In the genomic region with DNA sequence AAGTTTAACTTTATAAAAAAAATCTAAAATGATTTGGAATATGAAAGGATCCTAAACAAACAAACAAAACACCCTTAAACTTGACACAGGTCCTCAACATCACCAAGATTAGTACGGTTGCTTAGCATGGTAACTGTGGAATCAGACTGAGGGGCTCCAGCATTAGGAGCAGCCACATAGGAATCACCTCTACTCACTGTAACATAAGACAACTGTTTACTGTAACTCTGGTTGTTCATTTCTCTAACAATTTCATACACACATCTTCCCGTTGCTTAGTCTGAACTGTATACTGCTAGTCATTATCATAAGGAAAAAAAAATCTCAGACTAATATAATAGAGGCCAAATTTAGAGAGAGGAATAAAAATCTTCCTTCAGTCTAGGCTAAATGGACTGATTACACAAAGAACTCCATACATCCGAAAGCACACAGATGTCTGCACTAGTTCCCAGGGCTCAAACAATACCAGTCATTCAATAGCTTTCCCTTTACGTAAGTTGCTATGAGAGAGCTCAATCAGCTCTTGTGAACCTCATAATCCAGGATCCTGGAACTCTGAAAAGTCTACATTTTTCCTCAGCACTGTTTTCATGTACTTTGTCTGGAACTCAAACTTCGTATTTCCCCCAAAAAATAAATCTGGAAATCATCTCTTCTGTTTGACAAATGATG, we compare ENCODE assay signal across 1 cellular context.
TF ChIP-seq lines count a peak whose summit lies in the region.

No MANE protein-coding gene starts in this region.

TF ChIP-seq in HepG2, 621 proteins besides CTCF, POLR2A, EP300 and RAD21 (continued from another document and continues in another):
- no peak for TF ChIP-seq ZMYM3 (CRISPR knock-in tag; IDR thresholded peaks at IDR 0.05)
- TF ChIP-seq ZNF558 (CRISPR knock-in tag; IDR thresholded peaks at IDR 0.05; ENCODE audit: borderline replicate concordance), result no peak
- no peak for TF ChIP-seq ZNF629 (CRISPR knock-in tag; conservative IDR thresholded peaks at IDR 0.05)
- no peak for TF ChIP-seq HMGA1 (CRISPR knock-in tag; conservative IDR thresholded peaks at IDR 0.05)
- TF ChIP-seq, protein P1, sequence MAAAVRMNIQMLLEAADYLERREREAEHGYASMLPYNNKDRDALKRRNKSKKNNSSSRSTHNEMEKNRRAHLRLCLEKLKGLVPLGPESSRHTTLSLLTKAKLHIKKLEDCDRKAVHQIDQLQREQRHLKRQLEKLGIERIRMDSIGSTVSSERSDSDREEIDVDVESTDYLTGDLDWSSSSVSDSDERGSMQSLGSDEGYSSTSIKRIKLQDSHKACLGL (CRISPR knock-in tag; IDR thresholded peaks at IDR 0.05), result no peak
- TF ChIP-seq, protein P2, sequence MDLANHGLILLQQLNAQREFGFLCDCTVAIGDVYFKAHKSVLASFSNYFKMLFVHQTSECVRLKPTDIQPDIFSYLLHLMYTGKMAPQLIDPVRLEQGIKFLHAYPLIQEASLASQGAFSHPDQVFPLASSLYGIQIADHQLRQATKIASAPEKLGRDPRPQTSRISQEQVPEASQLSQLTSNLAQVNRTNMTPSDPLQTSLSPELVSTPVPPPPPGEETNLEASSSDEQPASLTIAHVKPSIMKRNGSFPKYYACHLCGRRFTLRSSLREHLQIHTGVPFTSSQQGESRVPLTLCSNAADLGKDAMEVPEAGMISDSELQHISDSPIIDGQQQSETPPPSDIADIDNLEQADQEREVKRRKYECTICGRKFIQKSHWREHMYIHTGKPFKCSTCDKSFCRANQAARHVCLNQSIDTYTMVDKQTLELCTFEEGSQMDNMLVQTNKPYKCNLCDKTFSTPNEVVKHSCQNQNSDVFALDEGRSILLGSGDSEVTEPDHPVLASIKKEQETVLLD (CRISPR knock-in tag; IDR thresholded peaks at IDR 0.05; ENCODE audit: low read depth), result no peak
- TF ChIP-seq RORA (CRISPR knock-in tag; IDR thresholded peaks at IDR 0.05), result no peak
- TF ChIP-seq PAX8 (CRISPR knock-in tag; IDR thresholded peaks at IDR 0.05; ENCODE audit: borderline replicate concordance), result no peak
- TF ChIP-seq, protein P3, sequence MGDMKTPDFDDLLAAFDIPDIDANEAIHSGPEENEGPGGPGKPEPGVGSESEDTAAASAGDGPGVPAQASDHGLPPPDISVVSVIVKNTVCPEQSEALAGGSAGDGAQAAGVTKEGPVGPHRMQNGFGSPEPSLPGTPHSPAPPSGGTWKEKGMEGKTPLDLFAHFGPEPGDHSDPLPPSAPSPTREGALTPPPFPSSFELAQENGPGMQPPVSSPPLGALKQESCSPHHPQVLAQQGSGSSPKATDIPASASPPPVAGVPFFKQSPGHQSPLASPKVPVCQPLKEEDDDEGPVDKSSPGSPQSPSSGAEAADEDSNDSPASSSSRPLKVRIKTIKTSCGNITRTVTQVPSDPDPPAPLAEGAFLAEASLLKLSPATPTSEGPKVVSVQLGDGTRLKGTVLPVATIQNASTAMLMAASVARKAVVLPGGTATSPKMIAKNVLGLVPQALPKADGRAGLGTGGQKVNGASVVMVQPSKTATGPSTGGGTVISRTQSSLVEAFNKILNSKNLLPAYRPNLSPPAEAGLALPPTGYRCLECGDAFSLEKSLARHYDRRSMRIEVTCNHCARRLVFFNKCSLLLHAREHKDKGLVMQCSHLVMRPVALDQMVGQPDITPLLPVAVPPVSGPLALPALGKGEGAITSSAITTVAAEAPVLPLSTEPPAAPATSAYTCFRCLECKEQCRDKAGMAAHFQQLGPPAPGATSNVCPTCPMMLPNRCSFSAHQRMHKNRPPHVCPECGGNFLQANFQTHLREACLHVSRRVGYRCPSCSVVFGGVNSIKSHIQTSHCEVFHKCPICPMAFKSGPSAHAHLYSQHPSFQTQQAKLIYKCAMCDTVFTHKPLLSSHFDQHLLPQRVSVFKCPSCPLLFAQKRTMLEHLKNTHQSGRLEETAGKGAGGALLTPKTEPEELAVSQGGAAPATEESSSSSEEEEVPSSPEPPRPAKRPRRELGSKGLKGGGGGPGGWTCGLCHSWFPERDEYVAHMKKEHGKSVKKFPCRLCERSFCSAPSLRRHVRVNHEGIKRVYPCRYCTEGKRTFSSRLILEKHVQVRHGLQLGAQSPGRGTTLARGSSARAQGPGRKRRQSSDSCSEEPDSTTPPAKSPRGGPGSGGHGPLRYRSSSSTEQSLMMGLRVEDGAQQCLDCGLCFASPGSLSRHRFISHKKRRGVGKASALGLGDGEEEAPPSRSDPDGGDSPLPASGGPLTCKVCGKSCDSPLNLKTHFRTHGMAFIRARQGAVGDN (CRISPR knock-in tag; IDR thresholded peaks at IDR 0.05), result no peak
- TF ChIP-seq, protein P4, sequence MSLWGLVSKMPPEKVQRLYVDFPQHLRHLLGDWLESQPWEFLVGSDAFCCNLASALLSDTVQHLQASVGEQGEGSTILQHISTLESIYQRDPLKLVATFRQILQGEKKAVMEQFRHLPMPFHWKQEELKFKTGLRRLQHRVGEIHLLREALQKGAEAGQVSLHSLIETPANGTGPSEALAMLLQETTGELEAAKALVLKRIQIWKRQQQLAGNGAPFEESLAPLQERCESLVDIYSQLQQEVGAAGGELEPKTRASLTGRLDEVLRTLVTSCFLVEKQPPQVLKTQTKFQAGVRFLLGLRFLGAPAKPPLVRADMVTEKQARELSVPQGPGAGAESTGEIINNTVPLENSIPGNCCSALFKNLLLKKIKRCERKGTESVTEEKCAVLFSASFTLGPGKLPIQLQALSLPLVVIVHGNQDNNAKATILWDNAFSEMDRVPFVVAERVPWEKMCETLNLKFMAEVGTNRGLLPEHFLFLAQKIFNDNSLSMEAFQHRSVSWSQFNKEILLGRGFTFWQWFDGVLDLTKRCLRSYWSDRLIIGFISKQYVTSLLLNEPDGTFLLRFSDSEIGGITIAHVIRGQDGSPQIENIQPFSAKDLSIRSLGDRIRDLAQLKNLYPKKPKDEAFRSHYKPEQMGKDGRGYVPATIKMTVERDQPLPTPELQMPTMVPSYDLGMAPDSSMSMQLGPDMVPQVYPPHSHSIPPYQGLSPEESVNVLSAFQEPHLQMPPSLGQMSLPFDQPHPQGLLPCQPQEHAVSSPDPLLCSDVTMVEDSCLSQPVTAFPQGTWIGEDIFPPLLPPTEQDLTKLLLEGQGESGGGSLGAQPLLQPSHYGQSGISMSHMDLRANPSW (CRISPR knock-in tag; IDR thresholded peaks at IDR 0.05; ENCODE audit: borderline replicate concordance), result no peak
- TF ChIP-seq, protein P5, sequence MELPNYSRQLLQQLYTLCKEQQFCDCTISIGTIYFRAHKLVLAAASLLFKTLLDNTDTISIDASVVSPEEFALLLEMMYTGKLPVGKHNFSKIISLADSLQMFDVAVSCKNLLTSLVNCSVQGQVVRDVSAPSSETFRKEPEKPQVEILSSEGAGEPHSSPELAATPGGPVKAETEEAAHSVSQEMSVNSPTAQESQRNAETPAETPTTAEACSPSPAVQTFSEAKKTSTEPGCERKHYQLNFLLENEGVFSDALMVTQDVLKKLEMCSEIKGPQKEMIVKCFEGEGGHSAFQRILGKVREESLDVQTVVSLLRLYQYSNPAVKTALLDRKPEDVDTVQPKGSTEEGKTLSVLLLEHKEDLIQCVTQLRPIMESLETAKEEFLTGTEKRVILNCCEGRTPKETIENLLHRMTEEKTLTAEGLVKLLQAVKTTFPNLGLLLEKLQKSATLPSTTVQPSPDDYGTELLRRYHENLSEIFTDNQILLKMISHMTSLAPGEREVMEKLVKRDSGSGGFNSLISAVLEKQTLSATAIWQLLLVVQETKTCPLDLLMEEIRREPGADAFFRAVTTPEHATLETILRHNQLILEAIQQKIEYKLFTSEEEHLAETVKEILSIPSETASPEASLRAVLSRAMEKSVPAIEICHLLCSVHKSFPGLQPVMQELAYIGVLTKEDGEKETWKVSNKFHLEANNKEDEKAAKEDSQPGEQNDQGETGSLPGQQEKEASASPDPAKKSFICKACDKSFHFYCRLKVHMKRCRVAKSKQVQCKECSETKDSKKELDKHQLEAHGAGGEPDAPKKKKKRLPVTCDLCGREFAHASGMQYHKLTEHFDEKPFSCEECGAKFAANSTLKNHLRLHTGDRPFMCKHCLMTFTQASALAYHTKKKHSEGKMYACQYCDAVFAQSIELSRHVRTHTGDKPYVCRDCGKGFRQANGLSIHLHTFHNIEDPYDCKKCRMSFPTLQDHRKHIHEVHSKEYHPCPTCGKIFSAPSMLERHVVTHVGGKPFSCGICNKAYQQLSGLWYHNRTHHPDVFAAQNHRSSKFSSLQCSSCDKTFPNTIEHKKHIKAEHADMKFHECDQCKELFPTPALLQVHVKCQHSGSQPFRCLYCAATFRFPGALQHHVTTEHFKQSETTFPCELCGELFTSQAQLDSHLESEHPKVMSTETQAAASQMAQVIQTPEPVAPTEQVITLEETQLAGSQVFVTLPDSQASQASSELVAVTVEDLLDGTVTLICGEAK (IDR thresholded peaks at IDR 0.05), result no peak
- TF ChIP-seq, protein P5 (CRISPR knock-in tag; IDR thresholded peaks at IDR 0.05), result no peak
- TF ChIP-seq ZNF605 (CRISPR knock-in tag; IDR thresholded peaks at IDR 0.05), result no peak
- TF ChIP-seq, protein P6, sequence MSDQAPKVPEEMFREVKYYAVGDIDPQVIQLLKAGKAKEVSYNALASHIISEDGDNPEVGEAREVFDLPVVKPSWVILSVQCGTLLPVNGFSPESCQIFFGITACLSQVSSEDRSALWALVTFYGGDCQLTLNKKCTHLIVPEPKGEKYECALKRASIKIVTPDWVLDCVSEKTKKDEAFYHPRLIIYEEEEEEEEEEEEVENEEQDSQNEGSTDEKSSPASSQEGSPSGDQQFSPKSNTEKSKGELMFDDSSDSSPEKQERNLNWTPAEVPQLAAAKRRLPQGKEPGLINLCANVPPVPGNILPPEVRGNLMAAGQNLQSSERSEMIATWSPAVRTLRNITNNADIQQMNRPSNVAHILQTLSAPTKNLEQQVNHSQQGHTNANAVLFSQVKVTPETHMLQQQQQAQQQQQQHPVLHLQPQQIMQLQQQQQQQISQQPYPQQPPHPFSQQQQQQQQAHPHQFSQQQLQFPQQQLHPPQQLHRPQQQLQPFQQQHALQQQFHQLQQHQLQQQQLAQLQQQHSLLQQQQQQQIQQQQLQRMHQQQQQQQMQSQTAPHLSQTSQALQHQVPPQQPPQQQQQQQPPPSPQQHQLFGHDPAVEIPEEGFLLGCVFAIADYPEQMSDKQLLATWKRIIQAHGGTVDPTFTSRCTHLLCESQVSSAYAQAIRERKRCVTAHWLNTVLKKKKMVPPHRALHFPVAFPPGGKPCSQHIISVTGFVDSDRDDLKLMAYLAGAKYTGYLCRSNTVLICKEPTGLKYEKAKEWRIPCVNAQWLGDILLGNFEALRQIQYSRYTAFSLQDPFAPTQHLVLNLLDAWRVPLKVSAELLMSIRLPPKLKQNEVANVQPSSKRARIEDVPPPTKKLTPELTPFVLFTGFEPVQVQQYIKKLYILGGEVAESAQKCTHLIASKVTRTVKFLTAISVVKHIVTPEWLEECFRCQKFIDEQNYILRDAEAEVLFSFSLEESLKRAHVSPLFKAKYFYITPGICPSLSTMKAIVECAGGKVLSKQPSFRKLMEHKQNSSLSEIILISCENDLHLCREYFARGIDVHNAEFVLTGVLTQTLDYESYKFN (CRISPR knock-in tag; conservative IDR thresholded peaks at IDR 0.05), result peak; percentile 49; the same call in 1 of the 2 replicates
- no peak for TF ChIP-seq DNMT1 (CRISPR knock-in tag; IDR thresholded peaks at IDR 0.05)
- TF ChIP-seq ZFP62 (CRISPR knock-in tag; IDR thresholded peaks at IDR 0.05), result no peak
- no peak for TF ChIP-seq SPEN (CRISPR knock-in tag; IDR thresholded peaks at IDR 0.05; ENCODE audit: low read depth)
- TF ChIP-seq ZNF562 (CRISPR knock-in tag; IDR thresholded peaks at IDR 0.05; ENCODE audit: borderline replicate concordance), result no peak
- TF ChIP-seq PPARG (CRISPR knock-in tag; conservative IDR thresholded peaks at IDR 0.05), result 0 out of 2 replicates have a peak, but pooled peaks have one; percentile 31
- TF ChIP-seq, protein P7, sequence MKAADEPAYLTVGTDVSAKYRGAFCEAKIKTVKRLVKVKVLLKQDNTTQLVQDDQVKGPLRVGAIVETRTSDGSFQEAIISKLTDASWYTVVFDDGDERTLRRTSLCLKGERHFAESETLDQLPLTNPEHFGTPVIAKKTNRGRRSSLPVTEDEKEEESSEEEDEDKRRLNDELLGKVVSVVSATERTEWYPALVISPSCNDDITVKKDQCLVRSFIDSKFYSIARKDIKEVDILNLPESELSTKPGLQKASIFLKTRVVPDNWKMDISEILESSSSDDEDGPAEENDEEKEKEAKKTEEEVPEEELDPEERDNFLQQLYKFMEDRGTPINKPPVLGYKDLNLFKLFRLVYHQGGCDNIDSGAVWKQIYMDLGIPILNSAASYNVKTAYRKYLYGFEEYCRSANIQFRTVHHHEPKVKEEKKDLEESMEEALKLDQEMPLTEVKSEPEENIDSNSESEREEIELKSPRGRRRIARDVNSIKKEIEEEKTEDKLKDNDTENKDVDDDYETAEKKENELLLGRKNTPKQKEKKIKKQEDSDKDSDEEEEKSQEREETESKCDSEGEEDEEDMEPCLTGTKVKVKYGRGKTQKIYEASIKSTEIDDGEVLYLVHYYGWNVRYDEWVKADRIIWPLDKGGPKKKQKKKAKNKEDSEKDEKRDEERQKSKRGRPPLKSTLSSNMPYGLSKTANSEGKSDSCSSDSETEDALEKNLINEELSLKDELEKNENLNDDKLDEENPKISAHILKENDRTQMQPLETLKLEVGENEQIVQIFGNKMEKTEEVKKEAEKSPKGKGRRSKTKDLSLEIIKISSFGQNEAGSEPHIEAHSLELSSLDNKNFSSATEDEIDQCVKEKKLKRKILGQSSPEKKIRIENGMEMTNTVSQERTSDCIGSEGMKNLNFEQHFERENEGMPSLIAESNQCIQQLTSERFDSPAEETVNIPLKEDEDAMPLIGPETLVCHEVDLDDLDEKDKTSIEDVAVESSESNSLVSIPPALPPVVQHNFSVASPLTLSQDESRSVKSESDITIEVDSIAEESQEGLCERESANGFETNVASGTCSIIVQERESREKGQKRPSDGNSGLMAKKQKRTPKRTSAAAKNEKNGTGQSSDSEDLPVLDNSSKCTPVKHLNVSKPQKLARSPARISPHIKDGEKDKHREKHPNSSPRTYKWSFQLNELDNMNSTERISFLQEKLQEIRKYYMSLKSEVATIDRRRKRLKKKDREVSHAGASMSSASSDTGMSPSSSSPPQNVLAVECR (CRISPR knock-in tag; IDR thresholded peaks at IDR 0.05; ENCODE audit: borderline replicate concordance), result no peak
- TF ChIP-seq ZNF879 (CRISPR knock-in tag; IDR thresholded peaks at IDR 0.05), result no peak
- TF ChIP-seq NFYB (CRISPR knock-in tag; IDR thresholded peaks at IDR 0.05), result no peak
